17 cellular contexts compared by ENCODE assay signal in the genomic region with DNA sequence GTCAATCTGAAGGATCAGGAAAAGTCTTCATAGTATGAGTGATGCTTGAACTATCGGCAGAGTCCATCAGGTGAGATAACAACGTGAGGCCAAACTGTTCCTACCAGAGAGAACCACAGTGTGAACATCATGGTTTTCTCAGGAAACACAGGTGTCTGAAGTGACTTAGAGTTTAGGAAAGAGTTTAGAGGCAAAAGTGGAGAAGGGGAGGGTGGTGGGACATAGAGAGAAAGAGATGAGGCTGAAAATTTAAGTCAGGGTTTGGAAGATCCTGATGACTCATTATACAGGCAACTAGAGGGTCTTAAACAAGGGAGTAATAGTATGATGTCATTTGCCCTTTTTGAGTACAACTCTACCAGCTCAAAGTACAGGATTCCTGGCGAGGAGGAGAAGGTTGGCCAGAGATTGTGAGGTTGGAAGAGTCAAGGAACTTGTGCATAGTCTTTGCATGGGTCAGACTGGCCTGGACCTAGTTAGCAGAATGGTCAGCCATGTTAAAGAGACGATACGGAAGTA. TPM values are rescaled to one million over a fixed set of nuclear protein-coding genes. Genes with fewer than 3 reads are reported as not detected.
DNase-seq lines count a peak whose midpoint lies in the region; ATAC-seq, FAIRE-seq and TF ChIP-seq lines count a peak whose summit lies in the region.
"Had no signal": no experiment of that assay in that cellular context is flagged by ENCODE, and none has a peak within 500 bp of the region (broad histone marks: within the 10 kb centered on the region; RNA-seq: fewer than 3 reads in every experiment).

No MANE protein-coding gene starts in this region.

- CTCF ChIA-PET in A549 (lab: Yijun Ruan, JAX): interaction anchor here (1.6 kb wide), 1 partner anchor 17 kb away, joined by 5 read pairs; no protein-coding TSS in a partner anchor
- CTCF ChIA-PET in HEK293 (lab: Yijun Ruan, JAX): interaction anchor here (0.6 to 1.0 kb wide), 2 partner anchors 17 to 56 kb away, joined by 3 read pairs; a partner anchor contains a TSS

- no peak for TF ChIP-seq POLR2A in A549 (IDR thresholded peaks at IDR 0.05; ENCODE audit: low read length)

- 0 out of 6 replicates have a peak overlapping the region, but pooled peaks of 1 of the 2 experiments have one; percentile 28 for H3K27ac ChIP-seq in A549
- no peak overlapping the region for H3K27ac ChIP-seq in HEK293 (ENCODE audit: extremely low read depth, low read depth, low read length)

- H3K9me3 Mint-ChIP-seq in endothelial cell (ENCODE audit: unreplicated experiment): no peaks in the 10 kb centered on the region

- peaks cover 1% of the 10 kb centered on the region for H3K27me3 Mint-ChIP-seq in endothelial cell (ENCODE audit: unreplicated experiment)
- H3K27me3 Mint-ChIP-seq: CD4-positive, alpha-beta memory T cell had no signal

- FAIRE-seq in A549 (lab: Jason Lieb, UNC): no peak
- FAIRE-seq: GM19239 had no signal

- ATAC-seq in A549 (no peak), HG02571 (IDR thresholded peaks at IDR 0.05; ENCODE audit: unreplicated experiment) (no peak)
- ATAC-seq: GM23338, HCT116 had no signal

- H3K9me3 ChIP-seq in A549: no peaks in the 10 kb centered on the region
- H3K9me3 ChIP-seq in HEK293 (ENCODE audit: control insufficient read depth, insufficient read depth, low read depth, low read length): no peaks in the 10 kb centered on the region

- H3K4me1 ChIP-seq in A549: peaks cover 54% of the 10 kb centered on the region
- H3K4me1 ChIP-seq in HEK293 (ENCODE audit: control insufficient read depth, insufficient read depth, low read length): peaks cover 12% of the 10 kb centered on the region

- H3K4me3 Mint-ChIP-seq in endothelial cell (ENCODE audit: unreplicated experiment): peak overlapping the region; percentile 27
- H3K4me3 Mint-ChIP-seq: CD4-positive, alpha-beta memory T cell; GM23338; H9; HFFc6 had no signal

- no peak for TF ChIP-seq CTCF in A549 (IDR thresholded peaks at IDR 0.05)
- no peak for TF ChIP-seq CTCF in HEK293 (tag by site-specific recombination; IDR thresholded peaks at IDR 0.05)
- TF ChIP-seq CTCF in endothelial cell (IDR thresholded peaks at IDR 0.05; ENCODE audit: unreplicated experiment): no peak

- peaks cover 4% of the 10 kb centered on the region for H3K36me3 Mint-ChIP-seq in endothelial cell (ENCODE audit: low read depth, unreplicated experiment)
- H3K36me3 Mint-ChIP-seq: CD4-positive, alpha-beta memory T cell had no signal

- H3K4me2 ChIP-seq in A549: peak overlapping the region; percentile 54; the same call in 2 of the 3 replicates
- H3K4me2 ChIP-seq: GM23338 had no signal

- DNase-seq in A549 (ENCODE audit: low read depth in 1 of 2, low spot score in 1 of 2) (no peak), endothelial cell (ENCODE audit: low spot score) (no peak), NCI-H1436 (lab: John Stamatoyannopoulos, UW) (no peak), SHP77 (lab: John Stamatoyannopoulos, UW) (no peak)
- DNase-seq: 8988T; C1 segment of cervical spinal cord; Calu3; CD4-positive, alpha-beta memory T cell; COR-L47; DMS79 treated with DMSO at 0.1 percent for 48 hours; H9; HFFc6 had no signal

- no peak overlapping the region for H3K4me3 ChIP-seq in A549
- H3K4me3 ChIP-seq in HEK293 (ENCODE audit: low read depth, low read length): no peak overlapping the region
- H3K4me3 ChIP-seq: GM23338 had no signal

- POLR2A ChIA-PET in A549 (lab: Yijun Ruan, JAX) (no interaction called here), HEK293 (lab: Yijun Ruan, JAX) (no interaction called here)

- no peaks in the 10 kb centered on the region for H3K36me3 ChIP-seq in HEK293 (ENCODE audit: control insufficient read depth in 2 of 2, insufficient read depth in 1 of 2, low read length in 2 of 2)

- H3K27ac Mint-ChIP-seq in endothelial cell (ENCODE audit: unreplicated experiment): no peak overlapping the region
- H3K27ac Mint-ChIP-seq: CD4-positive, alpha-beta memory T cell; GM23338; H9; HFFc6 had no signal

- 94% methylated on average over 5 of the region's 5 CpGs for WGBS in A549 (ENCODE audit: missing lambda C conversion rate)

- TF ChIP-seq EP300 in A549 (IDR thresholded peaks at IDR 0.05): no peak

- no peak for TF ChIP-seq RAD21 in A549 (conservative IDR thresholded peaks at IDR 0.05 in 1 of 2, IDR thresholded peaks at IDR 0.05 in 1 of 2)

- no peaks in the 10 kb centered on the region for H3K4me1 Mint-ChIP-seq in endothelial cell (ENCODE audit: unreplicated experiment)
- H3K4me1 Mint-ChIP-seq: GM23338 had no signal

TF ChIP-seq in A549, 52 proteins besides CTCF, POLR2A, EP300 and RAD21:
- TF ChIP-seq CHD4 (IDR thresholded peaks at IDR 0.05; ENCODE audit: borderline replicate concordance) (no peak), NR3C1 (IDR thresholded peaks at IDR 0.05) (no peak), CBX8 (IDR thresholded peaks at IDR 0.05) (no peak), NFE2L2 (conservative IDR thresholded peaks at IDR 0.05; ENCODE audit: low read length) (no peak), HOXA7 (CRISPR knock-in tag; IDR thresholded peaks at IDR 0.05) (no peak), RFX5 (IDR thresholded peaks at IDR 0.05) (no peak), CHD2 (IDR thresholded peaks at IDR 0.05; ENCODE audit: low read length, partially characterized antibody) (no peak), FOXS1 (CRISPR knock-in tag; IDR thresholded peaks at IDR 0.05) (no peak), RARB (CRISPR knock-in tag; IDR thresholded peaks at IDR 0.05) (no peak), ZFP36 (IDR thresholded peaks at IDR 0.05; ENCODE audit: borderline replicate concordance, partially characterized antibody) (no peak), ZC3H11A (IDR thresholded peaks at IDR 0.05) (no peak)

TF ChIP-seq in HEK293, 187 proteins besides CTCF, POLR2A, EP300 and RAD21 (continues in another document):
- TF ChIP-seq, protein P1, sequence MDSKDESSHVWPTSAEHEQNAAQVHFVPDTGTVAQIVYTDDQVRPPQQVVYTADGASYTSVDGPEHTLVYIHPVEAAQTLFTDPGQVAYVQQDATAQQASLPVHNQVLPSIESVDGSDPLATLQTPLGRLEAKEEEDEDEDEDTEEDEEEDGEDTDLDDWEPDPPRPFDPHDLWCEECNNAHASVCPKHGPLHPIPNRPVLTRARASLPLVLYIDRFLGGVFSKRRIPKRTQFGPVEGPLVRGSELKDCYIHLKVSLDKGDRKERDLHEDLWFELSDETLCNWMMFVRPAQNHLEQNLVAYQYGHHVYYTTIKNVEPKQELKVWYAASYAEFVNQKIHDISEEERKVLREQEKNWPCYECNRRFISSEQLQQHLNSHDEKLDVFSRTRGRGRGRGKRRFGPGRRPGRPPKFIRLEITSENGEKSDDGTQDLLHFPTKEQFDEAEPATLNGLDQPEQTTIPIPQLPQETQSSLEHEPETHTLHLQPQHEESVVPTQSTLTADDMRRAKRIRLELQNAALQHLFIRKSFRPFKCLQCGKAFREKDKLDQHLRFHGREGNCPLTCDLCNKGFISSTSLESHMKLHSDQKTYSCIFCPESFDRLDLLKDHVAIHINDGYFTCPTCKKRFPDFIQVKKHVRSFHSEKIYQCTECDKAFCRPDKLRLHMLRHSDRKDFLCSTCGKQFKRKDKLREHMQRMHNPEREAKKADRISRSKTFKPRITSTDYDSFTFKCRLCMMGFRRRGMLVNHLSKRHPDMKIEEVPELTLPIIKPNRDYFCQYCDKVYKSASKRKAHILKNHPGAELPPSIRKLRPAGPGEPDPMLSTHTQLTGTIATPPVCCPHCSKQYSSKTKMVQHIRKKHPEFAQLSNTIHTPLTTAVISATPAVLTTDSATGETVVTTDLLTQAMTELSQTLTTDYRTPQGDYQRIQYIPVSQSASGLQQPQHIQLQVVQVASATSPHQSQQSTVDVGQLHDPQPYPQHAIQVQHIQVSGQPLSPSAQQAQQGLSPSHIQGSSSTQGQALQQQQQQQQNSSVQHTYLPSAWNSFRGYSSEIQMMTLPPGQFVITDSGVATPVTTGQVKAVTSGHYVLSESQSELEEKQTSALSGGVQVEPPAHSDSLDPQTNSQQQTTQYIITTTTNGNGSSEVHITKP (tag by site-specific recombination; IDR thresholded peaks at IDR 0.05): peak; percentile 45
- TF ChIP-seq SETDB1 (IDR thresholded peaks at IDR 0.05; ENCODE audit: insufficient read length, low read length) (peak; percentile 9), ZNF202 (tag by site-specific recombination; IDR thresholded peaks at IDR 0.05; ENCODE audit: borderline replicate concordance) (peak; percentile 99), KLF1 (tag by site-specific recombination; IDR thresholded peaks at IDR 0.05) (no peak), ZNF777 (tag by site-specific recombination; IDR thresholded peaks at IDR 0.05; ENCODE audit: borderline replicate concordance) (no peak), ZBTB21 (tag by site-specific recombination; IDR thresholded peaks at IDR 0.05) (peak; percentile 54; the same call in 1 of the 2 replicates), ZNF600 (tag by site-specific recombination; IDR thresholded peaks at IDR 0.05) (0 out of 2 replicates have a peak, but pooled peaks have one; percentile 30), REPIN1 (tag by site-specific recombination; IDR thresholded peaks at IDR 0.05; ENCODE audit: low read depth) (no peak), ZNF501 (tag by site-specific recombination; IDR thresholded peaks at IDR 0.05) (no peak), ZNF521 (tag by site-specific recombination; IDR thresholded peaks at IDR 0.05) (no peak), ZNF629 (tag by site-specific recombination; IDR thresholded peaks at IDR 0.05) (peak; percentile 38)
- TF ChIP-seq, protein P2, sequence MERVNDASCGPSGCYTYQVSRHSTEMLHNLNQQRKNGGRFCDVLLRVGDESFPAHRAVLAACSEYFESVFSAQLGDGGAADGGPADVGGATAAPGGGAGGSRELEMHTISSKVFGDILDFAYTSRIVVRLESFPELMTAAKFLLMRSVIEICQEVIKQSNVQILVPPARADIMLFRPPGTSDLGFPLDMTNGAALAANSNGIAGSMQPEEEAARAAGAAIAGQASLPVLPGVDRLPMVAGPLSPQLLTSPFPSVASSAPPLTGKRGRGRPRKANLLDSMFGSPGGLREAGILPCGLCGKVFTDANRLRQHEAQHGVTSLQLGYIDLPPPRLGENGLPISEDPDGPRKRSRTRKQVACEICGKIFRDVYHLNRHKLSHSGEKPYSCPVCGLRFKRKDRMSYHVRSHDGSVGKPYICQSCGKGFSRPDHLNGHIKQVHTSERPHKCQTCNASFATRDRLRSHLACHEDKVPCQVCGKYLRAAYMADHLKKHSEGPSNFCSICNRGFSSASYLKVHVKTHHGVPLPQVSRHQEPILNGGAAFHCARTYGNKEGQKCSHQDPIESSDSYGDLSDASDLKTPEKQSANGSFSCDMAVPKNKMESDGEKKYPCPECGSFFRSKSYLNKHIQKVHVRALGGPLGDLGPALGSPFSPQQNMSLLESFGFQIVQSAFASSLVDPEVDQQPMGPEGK (tag by site-specific recombination; IDR thresholded peaks at IDR 0.05): 0 out of 2 replicates have a peak, but pooled peaks have one; percentile 4

RNA-seq across cellular contexts. Expression of a gene that starts 16.0 kb away (rescaled TPM):
- polyA plus RNA-seq in A549 (2011; rRNA removed) (25.6 and 30.1 TPM in 2 replicates), A549 (2017; fragmentation: RNase III; extraction: RNeasy Plus Mini Kit Qiagen cat#74134 plus additional on column Dnase treatment) (7.5 to 8.0 TPM (median 7.6 TPM) in 3 replicates)
- 2.9 and 3.1 TPM in 2 replicates for polyA plus RNA-seq in A549 (2012; cell fraction: cytosol; rRNA removed)
- polyA plus RNA-seq in A549 (2012; cell fraction: nucleus; rRNA removed): 2.8 and 5.5 TPM in 2 replicates
- polyA minus RNA-seq in A549 (2011; rRNA and poly(A)+ RNA removed): 19.0 and 19.1 TPM in 2 replicates
- total RNA-seq in endothelial cell (ENCODE audit: unreplicated experiment): 10.8 TPM
- total RNA-seq: HFFc6 had no signal
